13 cellular contexts compared by ENCODE assay signal in genomic region chr17:72603346-72604242, GRCh38.
DNase-seq lines count a peak whose midpoint lies in the region; ATAC-seq lines count a peak whose summit lies in the region.
"Had no signal": no experiment of that assay in that cellular context is flagged by ENCODE, and none has a peak within 500 bp of the region (broad histone marks: within the 10 kb centered on the region; RNA-seq: fewer than 3 reads in every experiment).

No MANE protein-coding gene starts in this region.

- intact Hi-C loops in activated CD4-positive, alpha-beta T cell treated with anti-CD3 and anti-CD28 coated beads, Interleukin-2, amount 10 ng/mL, durations not matched to agents 24 days and 14 days (cut with micrococcal nuclease): no loop called here

- H3K4me1 ChIP-seq in iPS-15b (ENCODE audit: control insufficient read depth, insufficient read depth, low read length): peaks cover 12% of the 10 kb centered on the region
- H3K4me1 ChIP-seq: parathyroid adenoma, vagina had no signal

- H3K27me3 Mint-ChIP-seq in activated CD4-positive, alpha-beta T cell treated with anti-CD3 and anti-CD28 coated beads, Interleukin-2, amount 10 ng/mL, durations not matched to agents 24 days and 14 days: peaks cover 26% of the 10 kb centered on the region

- no peaks in the 10 kb centered on the region for H3K36me3 ChIP-seq in iPS-15b (ENCODE audit: control insufficient read depth, insufficient read depth, low read length)
- H3K36me3 ChIP-seq: vagina had no signal

- no peak overlapping the region for H3K4me3 Mint-ChIP-seq in activated CD4-positive, alpha-beta T cell treated with anti-CD3 and anti-CD28 coated beads, Interleukin-2, amount 10 ng/mL, durations not matched to agents 24 days and 14 days

- peaks cover 5% of the 10 kb centered on the region for H3K9me3 Mint-ChIP-seq in activated CD4-positive, alpha-beta T cell treated with anti-CD3 and anti-CD28 coated beads, Interleukin-2, amount 10 ng/mL, durations not matched to agents 24 days and 14 days

- no peak overlapping the region for H3K9ac ChIP-seq in iPS-15b (ENCODE audit: low read depth, low read length)
- H3K9ac ChIP-seq: parathyroid adenoma had no signal

- no peaks in the 10 kb centered on the region for H3K27me3 ChIP-seq in iPS-15b (ENCODE audit: control insufficient read depth, insufficient read depth, low read length)
- H3K27me3 ChIP-seq: vagina had no signal

- H3K36me3 Mint-ChIP-seq in activated CD4-positive, alpha-beta T cell treated with anti-CD3 and anti-CD28 coated beads, Interleukin-2, amount 10 ng/mL, durations not matched to agents 24 days and 14 days (ENCODE audit: low read depth): no peaks in the 10 kb centered on the region

- H3K4me3 ChIP-seq in iPS-15b (ENCODE audit: low read depth, low read length): peak overlapping the region; percentile 8
- H3K4me3 ChIP-seq: vagina had no signal

- no peaks in the 10 kb centered on the region for H3K9me3 ChIP-seq in iPS-15b (ENCODE audit: control insufficient read depth, insufficient read depth, low read length)
- H3K9me3 ChIP-seq: vagina had no signal

- DNase-seq in ACHN (peak; percentile 58), HCEC 1CT (peak; percentile 64), SK-MEL-5 (ENCODE audit: low read depth, low spot score) (peak; percentile 93), nucleus accumbens (lab: John Stamatoyannopoulos, UW) (no peak), NCI-H1105 (lab: John Stamatoyannopoulos, UW) (no peak)
- no peak for DNase-seq in activated CD4-positive, alpha-beta T cell treated with anti-CD3 and anti-CD28 coated beads, Interleukin-2, amount 10 ng/mL, durations not matched to agents 24 days and 14 days
- DNase-seq: activated CD4-positive, CD25-positive, alpha-beta regulatory T cell treated with anti-CD3 and anti-CD28 coated beads, Interleukin-2, amount 50 U/mL, for 72 hours; activated naive CD4-positive, alpha-beta T cell treated with Interleukin-2 at 50 U/mL for 16 hours; NK-92 treated with Interleukin-12 subunit alpha and Interleukin-12 subunit beta, amount 100 ng/mL, for 24 hours had no signal

- H3K4me1 Mint-ChIP-seq in activated CD4-positive, alpha-beta T cell treated with anti-CD3 and anti-CD28 coated beads, Interleukin-2, amount 10 ng/mL, durations not matched to agents 24 days and 14 days: no peaks in the 10 kb centered on the region

- H3K27ac Mint-ChIP-seq in activated CD4-positive, alpha-beta T cell treated with anti-CD3 and anti-CD28 coated beads, Interleukin-2, amount 10 ng/mL, durations not matched to agents 24 days and 14 days: no peak overlapping the region

- ATAC-seq in GM18502 (IDR thresholded peaks at IDR 0.05; ENCODE audit: poor library complexity, unreplicated experiment): no peak

- in situ Hi-C loops in ACHN (cut with HindIII; ENCODE audit: low pct_ligation_motif_present, low pct_unique_long_range_greater_than_20kb, low sequenced_read_pairs): no loop called here
- in situ Hi-C loops in SK-MEL-5 (cut with HindIII; ENCODE audit: low pct_unique_long_range_greater_than_20kb, low sequenced_read_pairs): loop anchor here (25.0 kb wide), 1 partner anchor 109 kb away; no protein-coding TSS in a partner anchor

Comparison
In these comparisons a context has a peak if more than half of its experiments do, and no peak if none do; other contexts are left out.
1. DNase-seq: peak in ACHN (single experiment), HCEC 1CT (single experiment) and SK-MEL-5 (single experiment); none in activated CD4-positive, alpha-beta T cell treated with anti-CD3 and anti-CD28 coated beads, Interleukin-2, amount 10 ng/mL, durations not matched to agents 24 days and 14 days (single experiment), nucleus accumbens (0 of 56) and NCI-H1105 (single experiment).